8 cellular contexts compared by ENCODE assay signal in genomic region chr10:75210193-75211006, GRCh38. TPM values are rescaled to one million over a fixed set of nuclear protein-coding genes. Genes with fewer than 3 reads are reported as not detected.
DNase-seq lines count a peak whose midpoint lies in the region; ATAC-seq and TF ChIP-seq lines count a peak whose summit lies in the region.

VDAC2 (plus strand) TSS chr10:75210796; CDS start chr10:75211159, 363 bp downstream.

- ATAC-seq in HG02571 (IDR thresholded peaks at IDR 0.05; ENCODE audit: unreplicated experiment): peak; percentile 76

- peak within 1 kb of the TSS; percentile 99 for H3K4me3 Mint-ChIP-seq in type B pancreatic cell

- TF ChIP-seq CTCF in NB4 (IDR thresholded peaks at IDR 0.05; ENCODE audit: low read depth, low read length): no peak
- no peak for TF ChIP-seq CTCF in cardiac muscle cell (IDR thresholded peaks at IDR 0.05; ENCODE audit: low read depth, low read length)
- no peak for TF ChIP-seq CTCF in type B pancreatic cell (conservative IDR thresholded peaks at IDR 0.05)

- no peaks in the 10 kb centered on the region for H3K27me3 Mint-ChIP-seq in type B pancreatic cell

- H3K36me3 ChIP-seq in cardiac muscle cell: peaks cover 33% of the 10 kb centered on the region

- DNase-seq in NB4 (ENCODE audit: low read depth) (peak; percentile 93), SW 1271 (lab: John Stamatoyannopoulos, UW) (peak; percentile 51 to 78), cardiac muscle cell (ENCODE audit: low read depth in 1 of 2, low spot score in 1 of 2) (peak; percentile 92 to 93), posterior cingulate gyrus (peak; percentile 85 to 99 (median 90)), type B pancreatic cell (ENCODE audit: extremely low spot score, unreplicated experiment) (peak; percentile 94)
- DNase-seq in activated naive CD8-positive, alpha-beta T cell treated with anti-CD3 and anti-CD28 coated beads, Interleukin-2, amount 50 U/mL, for 16 hours (ENCODE audit: low read depth, low spot score): peak; percentile 90

- peak; percentile 54 for TF ChIP-seq POLR2A in GM10847 (IDR thresholded peaks at IDR 0.05; ENCODE audit: extremely low read depth, insufficient read length)
- TF ChIP-seq POLR2A in NB4 (IDR thresholded peaks at IDR 0.05; ENCODE audit: extremely low read depth, insufficient read length): peak; percentile 79

- no peaks in the 10 kb centered on the region for H3K27me3 ChIP-seq in cardiac muscle cell

- H3K9me3 ChIP-seq in cardiac muscle cell (ENCODE audit: low read depth): no peaks in the 10 kb centered on the region

- H3K4me3 ChIP-seq in NB4 (ENCODE audit: low read depth, low read length): peak within 1 kb of the TSS; percentile 83
- peak within 1 kb of the TSS; percentile 72 for H3K4me3 ChIP-seq in cardiac muscle cell

- peak within 1 kb of the TSS; percentile 100 for H3K27ac Mint-ChIP-seq in type B pancreatic cell

- H3K27ac ChIP-seq in cardiac muscle cell: peak within 1 kb of the TSS; percentile 100

- H3K36me3 Mint-ChIP-seq in type B pancreatic cell: peaks cover 20% of the 10 kb centered on the region

- H3K4me1 ChIP-seq in cardiac muscle cell (ENCODE audit: low read depth): peaks cover 31% of the 10 kb centered on the region

- peaks cover 35% of the 10 kb centered on the region for H3K4me1 Mint-ChIP-seq in type B pancreatic cell (ENCODE audit: unreplicated experiment)

- H3K9me3 Mint-ChIP-seq in type B pancreatic cell: no peaks in the 10 kb centered on the region

- intact Hi-C loops in posterior cingulate gyrus (cut with DNase I): loop anchor here (2.0 kb wide), 1 partner anchor 100 kb away; the partner anchor contains the start of gene SAMD8

RNA-seq across cellular contexts. Expression of gene VDAC2, which starts in this region (rescaled TPM):
- 178 and 237 TPM in 2 replicates for total RNA-seq in cardiac muscle cell
- 363 and 376 TPM in 2 replicates for polyA plus RNA-seq in cardiac muscle cell
- total RNA-seq in type B pancreatic cell (ENCODE audit: low replicate concordance): 204 and 242 TPM in 2 replicates

Comparison
In these comparisons a context has a peak if more than half of its experiments do, and no peak if none do; other contexts are left out.
1. Peak in every context shown above with its lines: DNase-seq, ATAC-seq, H3K4me3 ChIP-seq and H3K27ac ChIP-seq.